1 cellular context compared by ENCODE assay signal in genomic region chr9:129343697-129344375, GRCh38.
TF ChIP-seq lines count a peak whose summit lies in the region.

No MANE protein-coding gene starts in this region.

TF ChIP-seq in GM23338, 12 proteins besides CTCF, POLR2A, EP300 and RAD21:
- no peak for TF ChIP-seq REST (IDR thresholded peaks at IDR 0.05; ENCODE audit: unreplicated experiment)
- no peak for TF ChIP-seq NANOG (IDR thresholded peaks at IDR 0.05; ENCODE audit: borderline replicate concordance)
- TF ChIP-seq ZNF462 (CRISPR knock-in tag; IDR thresholded peaks at IDR 0.05): no peak
- no peak for TF ChIP-seq EZH2phosphoT487 (IDR thresholded peaks at IDR 0.05; ENCODE audit: unreplicated experiment)
- TF ChIP-seq JUNB (IDR thresholded peaks at IDR 0.05; ENCODE audit: unreplicated experiment): no peak
- TF ChIP-seq ZNF114 (CRISPR knock-in tag; IDR thresholded peaks at IDR 0.05): no peak
- no peak for TF ChIP-seq ZNF331 (CRISPR knock-in tag; IDR thresholded peaks at IDR 0.05; ENCODE audit: low read depth)
- no peak for TF ChIP-seq CREB1 (CRISPR knock-in tag; IDR thresholded peaks at IDR 0.05; ENCODE audit: low read depth)
- TF ChIP-seq ETS1 (IDR thresholded peaks at IDR 0.05): no peak
- TF ChIP-seq EZH2 (IDR thresholded peaks at IDR 0.05; ENCODE audit: low read depth, unreplicated experiment): no peak
- TF ChIP-seq STAT1 (IDR thresholded peaks at IDR 0.05; ENCODE audit: unreplicated experiment): no peak
- TF ChIP-seq POLR2AphosphoS5 (IDR thresholded peaks at IDR 0.05; ENCODE audit: low read depth): no peak
TF ChIP-seq in GM23338: peak in this region for 0.
